In the genomic region with DNA sequence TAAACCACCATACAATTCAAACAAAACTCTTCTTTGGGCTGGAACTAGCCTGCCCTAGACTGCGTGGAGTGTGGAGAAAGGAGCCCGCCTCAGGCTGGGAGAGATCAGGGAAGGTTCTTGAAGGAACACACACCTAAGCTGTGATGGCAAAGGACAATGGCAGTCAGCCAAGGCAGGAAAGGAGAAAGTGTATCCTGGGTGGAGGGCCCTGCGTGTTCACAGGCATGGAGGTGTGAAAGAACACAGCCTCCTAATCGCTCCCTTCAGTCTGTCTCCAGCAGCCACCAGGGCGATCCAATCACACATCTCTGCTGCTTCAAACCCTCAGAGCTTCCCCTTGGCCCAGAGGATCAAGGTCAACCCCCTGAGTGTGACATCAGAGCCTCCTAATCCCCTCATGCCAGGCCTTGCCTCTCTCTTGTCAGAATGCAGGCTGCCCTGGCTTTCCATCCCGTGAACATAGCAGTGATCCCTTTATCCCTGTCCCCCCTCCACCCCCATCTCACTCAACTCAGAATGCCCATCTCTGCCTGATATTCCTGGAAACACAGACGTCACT, we compare ENCODE assay signal across 18 cellular contexts.
DNase-seq lines count a peak whose midpoint lies in the region; TF ChIP-seq lines count a peak whose summit lies in the region.
"Had no signal": no experiment of that assay in that cellular context is flagged by ENCODE, and none has a peak within 500 bp of the region (broad histone marks: within the 10 kb centered on the region; RNA-seq: fewer than 3 reads in every experiment).

No MANE protein-coding gene starts in this region.

- H2AFZ ChIP-seq in smooth muscle cell (ENCODE audit: low read depth) = no peak overlapping the region

- H3K79me2 ChIP-seq in smooth muscle cell (ENCODE audit: low read depth) = no peaks in the 10 kb centered on the region

- no peaks in the 10 kb centered on the region for H3K36me3 ChIP-seq in smooth muscle cell (ENCODE audit: low read depth)
- H3K36me3 ChIP-seq: prostate gland had no signal

- no peaks in the 10 kb centered on the region for H3K27me3 ChIP-seq in layer of hippocampus (ENCODE audit: control insufficient read depth, insufficient read depth, low read length)
- H3K27me3 ChIP-seq in smooth muscle cell (ENCODE audit: low read depth) = no peaks in the 10 kb centered on the region

- H3K27ac ChIP-seq in angular gyrus (ENCODE audit: low read depth, low read length) (peak overlapping the region; percentile 62), layer of hippocampus (ENCODE audit: low read depth, low read length) (peak overlapping the region; percentile 97), temporal lobe (ENCODE audit: low read depth, low read length) (peak overlapping the region; percentile 100), smooth muscle cell (ENCODE audit: low read depth) (no peak overlapping the region)

- H3K9me3 ChIP-seq in smooth muscle cell (replicated peaks; ENCODE audit: low read depth) = no peaks in the 10 kb centered on the region
- H3K9me3 ChIP-seq: prostate gland had no signal

- no peaks in the 10 kb centered on the region for H3K27me3 Mint-ChIP-seq in T-helper 2 cell treated with Interferon-gamma antibody and Interleukin-4, amounts not matched to agents 5 μg/mL and 100 μg/mL, for 36 hours (ENCODE audit: low read depth)
- H3K27me3 Mint-ChIP-seq: activated naive CD8-positive, alpha-beta T cell treated with anti-CD3 and anti-CD28 coated beads, Interleukin-2, amount 50 U/mL, for 24 hours; B cell had no signal

- TF ChIP-seq CTCF in smooth muscle cell (IDR thresholded peaks at IDR 0.05; ENCODE audit: borderline replicate concordance, insufficient read depth, poor library complexity, severe bottlenecking) = no peak

- peak overlapping the region; percentile 59 for H3K27ac Mint-ChIP-seq in T-helper 2 cell treated with Interferon-gamma antibody and Interleukin-4, amounts not matched to agents 5 μg/mL and 100 μg/mL, for 36 hours
- H3K27ac Mint-ChIP-seq: activated naive CD8-positive, alpha-beta T cell treated with anti-CD3 and anti-CD28 coated beads, Interleukin-2, amount 50 U/mL, for 24 hours; B cell; nephron progenitor cell had no signal

- WGBS in smooth muscle cell (ENCODE audit: low lambda C conversion rate) = 79% methylated on average over 6 of the region's 7 CpGs

- no peaks in the 10 kb centered on the region for H4K20me1 ChIP-seq in smooth muscle cell (ENCODE audit: low read depth)

- H3K9me3 Mint-ChIP-seq in T-helper 2 cell treated with Interferon-gamma antibody and Interleukin-4, amounts not matched to agents 5 μg/mL and 100 μg/mL, for 36 hours = no peaks in the 10 kb centered on the region
- H3K9me3 Mint-ChIP-seq: activated naive CD8-positive, alpha-beta T cell treated with anti-CD3 and anti-CD28 coated beads, Interleukin-2, amount 50 U/mL, for 24 hours; nephron progenitor cell had no signal

- no peaks in the 10 kb centered on the region for H3K36me3 Mint-ChIP-seq in T-helper 2 cell treated with Interferon-gamma antibody and Interleukin-4, amounts not matched to agents 5 μg/mL and 100 μg/mL, for 36 hours (ENCODE audit: low read depth)

- DNase-seq in T-helper 2 cell treated with Interferon-gamma antibody and Interleukin-4, amounts not matched to agents 5 μg/mL and 100 μg/mL, for 36 hours (ENCODE audit: low spot score) = no peak
- DNase-seq in T-helper 2 cell = no peak
- no peak for DNase-seq in smooth muscle cell (lab: John Stamatoyannopoulos, UW; ENCODE audit: unreplicated experiment)
- no peak for DNase-seq in activated CD4-positive, CD25-positive, alpha-beta regulatory T cell treated with anti-CD3 and anti-CD28 coated beads, Interleukin-2, amount 50 U/mL, for 72 hours
- DNase-seq in NCI-H69 (lab: John Stamatoyannopoulos, UW) = no peak
- DNase-seq: 8988T; activated CD8-positive, alpha-beta memory T cell treated with anti-CD3 and anti-CD28 coated beads for 24 hours; activated naive CD8-positive, alpha-beta T cell treated with anti-CD3 and anti-CD28 coated beads, Interleukin-2, amount 50 U/mL, for 24 hours; effector CD4-positive, alpha-beta T cell; head of caudate nucleus; NCI-H1417 treated with DMSO at 0.1 percent for 48 hours; NCI-H226; nephron progenitor cell had no signal

- H3K4me2 ChIP-seq in smooth muscle cell = no peak overlapping the region

- H3K4me1 ChIP-seq in smooth muscle cell (ENCODE audit: low read depth) = peaks cover 29% of the 10 kb centered on the region

- H3K4me1 Mint-ChIP-seq in T-helper 2 cell treated with Interferon-gamma antibody and Interleukin-4, amounts not matched to agents 5 μg/mL and 100 μg/mL, for 36 hours (ENCODE audit: low read depth) = no peaks in the 10 kb centered on the region
- H3K4me1 Mint-ChIP-seq: activated naive CD8-positive, alpha-beta T cell treated with anti-CD3 and anti-CD28 coated beads, Interleukin-2, amount 50 U/mL, for 24 hours; B cell had no signal

- H3K4me3 Mint-ChIP-seq in T-helper 2 cell treated with Interferon-gamma antibody and Interleukin-4, amounts not matched to agents 5 μg/mL and 100 μg/mL, for 36 hours = no peak overlapping the region
- H3K4me3 Mint-ChIP-seq: activated naive CD8-positive, alpha-beta T cell treated with anti-CD3 and anti-CD28 coated beads, Interleukin-2, amount 50 U/mL, for 24 hours; B cell; nephron progenitor cell had no signal

- H3K9ac ChIP-seq in smooth muscle cell (ENCODE audit: low read depth) = no peak overlapping the region

- H3K4me3 ChIP-seq in smooth muscle cell = no peak overlapping the region
- H3K4me3 ChIP-seq: prostate gland had no signal

- H3F3A ChIP-seq in smooth muscle cell (ENCODE audit: low read depth) = no peaks in the 10 kb centered on the region
